In the genomic region with DNA sequence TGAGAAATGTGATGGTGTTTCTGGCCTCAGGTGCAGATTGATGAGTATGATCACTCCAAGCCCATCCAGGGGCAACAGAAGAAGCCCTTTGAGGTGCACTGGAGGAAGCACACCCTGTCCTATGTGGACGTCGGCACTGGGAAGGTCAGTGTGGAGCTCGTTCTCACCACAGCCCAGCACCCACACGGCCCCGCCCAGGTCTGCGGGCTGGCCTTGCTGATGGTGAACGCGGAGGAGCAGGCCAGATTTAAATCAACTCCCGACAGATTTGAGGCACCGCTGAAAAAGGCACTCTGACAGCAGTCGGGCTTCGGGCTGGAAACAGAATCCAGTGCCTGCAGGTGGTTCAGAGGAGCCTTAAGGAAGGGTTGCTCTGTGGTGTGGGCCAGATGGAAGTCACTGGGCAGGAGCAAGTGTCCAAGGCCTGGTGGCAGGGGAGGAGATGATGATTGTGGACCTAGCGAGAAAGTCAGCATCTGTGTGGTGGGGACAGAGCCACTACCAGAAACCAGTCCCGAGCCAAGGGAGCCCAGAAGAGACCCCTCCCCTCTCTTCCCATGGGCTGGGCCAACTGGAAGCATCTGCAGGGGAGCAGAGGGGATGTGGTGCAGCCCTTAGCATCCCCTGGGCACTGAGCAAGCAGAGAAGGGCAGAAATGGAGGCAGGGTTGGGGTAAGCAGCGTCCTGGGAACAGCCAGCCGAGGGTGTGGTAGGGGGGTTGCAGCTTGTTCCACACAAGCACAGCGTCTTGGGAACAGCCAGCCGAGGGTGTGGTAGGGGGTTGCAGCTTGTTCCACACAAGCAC, we compare ENCODE assay signal across 9 cellular contexts. TPM values are rescaled to one million over a fixed set of nuclear protein-coding genes. Genes with fewer than 3 reads are reported as not detected.
DNase-seq lines count a peak whose midpoint lies in the region; ATAC-seq, FAIRE-seq and TF ChIP-seq lines count a peak whose summit lies in the region.
"Not testable (repeated sequence)": the region's sequence is repeated elsewhere in the genome, so short reads cannot be mapped to it uniquely, and the experiment has no call there.
"Had no signal": no experiment of that assay in that cellular context is flagged by ENCODE, and none has a peak within 500 bp of the region (broad histone marks: within the 10 kb centered on the region; RNA-seq: fewer than 3 reads in every experiment).

No MANE protein-coding gene starts in this region.

- POLR2A ChIA-PET in activated CD8-positive, alpha-beta T cell treated with anti-CD3 and anti-CD28 coated beads for 36 hours (lab: Charles Lee); GM12878 (lab: Charles Lee): not testable (repeated sequence)

- in situ Hi-C loops in GM12878 (cut with MboI): not testable (repeated sequence)

- H3K27ac ChIP-seq in GM12878 (ENCODE audit: control insufficient read depth, insufficient read depth): not testable (repeated sequence)
- peak overlapping the region; percentile 95 for H3K27ac ChIP-seq in hepatocyte
- H3K27ac ChIP-seq in mucosa of rectum (ENCODE audit: low read depth in 2 of 2, low read length in 2 of 2): peak overlapping the region; percentile 91 to 93

- H4K20me1 ChIP-seq in Loucy (ENCODE audit: insufficient read depth, low read length, poor library complexity, severe bottlenecking); GM12878 (ENCODE audit: control insufficient read depth, insufficient read depth); hepatocyte (ENCODE audit: insufficient read depth, poor library complexity, severe bottlenecking): not testable (repeated sequence)

- intact Hi-C loops in activated CD8-positive, alpha-beta T cell treated with anti-CD3 and anti-CD28 coated beads for 36 hours (cut with micrococcal nuclease); GM12878 (cut with micrococcal nuclease; ENCODE audit: unreplicated experiment): not testable (repeated sequence)

- not testable (repeated sequence) for H3K4me3 ChIP-seq in Loucy (ENCODE audit: low read length, poor library complexity, severe bottlenecking); GM12878; hepatocyte
- peak overlapping the region in 1 of 2 donors; percentile 31 for H3K4me3 ChIP-seq in mucosa of rectum (ENCODE audit: low read length in 2 of 2)

- BruUV-seq in GM12878 (replicated peaks; lab: Mats Ljungman, UMichigan): not testable (repeated sequence)

- H3K4me1 Mint-ChIP-seq in activated CD8-positive, alpha-beta T cell treated with anti-CD3 and anti-CD28 coated beads for 36 hours (ENCODE audit: low read depth): not testable (repeated sequence)
- H3K4me1 Mint-ChIP-seq in stimulated activated effector memory CD8-positive, alpha-beta T cell treated with anti-CD3 and anti-CD28 coated beads, Interleukin-12 subunit alpha, Interleukin-12 subunit beta, amount 100 ng/mL, for 72 hours: peaks cover 30% of the 10 kb centered on the region

- not testable (repeated sequence) for H3K27me3 ChIP-seq in Loucy (ENCODE audit: insufficient read depth, low read length, poor library complexity, severe bottlenecking); GM12878 (replicated peaks in 1 of 2; ENCODE audit: control insufficient read depth in 2 of 2, insufficient read depth in 2 of 2, low read length in 1 of 2); hepatocyte; mucosa of rectum (ENCODE audit: control insufficient read depth in 2 of 2, insufficient read depth in 2 of 2, low read length in 2 of 2)

- not testable (repeated sequence) for H2AFZ ChIP-seq in Loucy (ENCODE audit: low read length); GM12878 (ENCODE audit: control insufficient read depth, low read depth, low read length); hepatocyte

- not testable (repeated sequence) for DNase-seq in activated CD8-positive, alpha-beta T cell treated with anti-CD3 and anti-CD28 coated beads for 36 hours; GM12878 (ENCODE audit: low read depth, low spot score); hepatocyte (ENCODE audit: low spot score); stimulated activated effector memory CD8-positive, alpha-beta T cell treated with anti-CD3 and anti-CD28 coated beads, Interleukin-12 subunit alpha, Interleukin-12 subunit beta, amount 100 ng/mL, for 72 hours (ENCODE audit: low spot score in 2 of 2)

- not testable (repeated sequence) for TF ChIP-seq RAD21 in GM12878 (IDR thresholded peaks at IDR 0.05; ENCODE audit: insufficient read depth, low read depth, low read length)

- H3K79me2 ChIP-seq in Loucy (ENCODE audit: insufficient read depth, low read length): peaks cover 23% of the 10 kb centered on the region
- H3K79me2 ChIP-seq in GM12878 (ENCODE audit: control insufficient read depth, insufficient read depth, low read length); hepatocyte: not testable (repeated sequence)

- 94% methylated on average over 18 of the region's 18 CpGs for WGBS in GM12878 (ENCODE audit: insufficient coverage, insufficient replicate concordance, low lambda C conversion rate, missing lambda C conversion rate)
- WGBS in hepatocyte (ENCODE audit: low lambda C conversion rate, missing lambda C conversion rate): 90% methylated on average over 18 of the region's 18 CpGs

- H3K36me3 ChIP-seq in Loucy (ENCODE audit: insufficient read depth, low read length) (peaks cover 26% of the 10 kb centered on the region), mucosa of rectum (ENCODE audit: control insufficient read depth in 2 of 2, insufficient read depth in 2 of 2, low read length in 2 of 2) (peaks cover 6 to 17% of the 10 kb centered on the region in 2 donors)
- not testable (repeated sequence) for H3K36me3 ChIP-seq in GM12878 (ENCODE audit: control insufficient read depth in 2 of 2, insufficient read depth in 2 of 2, low read length in 1 of 2); hepatocyte (replicated peaks; ENCODE audit: insufficient read depth, low read depth)

- not testable (repeated sequence) for H3K27me3 Mint-ChIP-seq in activated CD8-positive, alpha-beta T cell treated with anti-CD3 and anti-CD28 coated beads for 36 hours

- H3K36me3 Mint-ChIP-seq in activated CD8-positive, alpha-beta T cell treated with anti-CD3 and anti-CD28 coated beads for 36 hours (ENCODE audit: low read depth): peaks cover 41% of the 10 kb centered on the region
- peaks cover 87% of the 10 kb centered on the region for H3K36me3 Mint-ChIP-seq in stimulated activated effector memory CD8-positive, alpha-beta T cell treated with anti-CD3 and anti-CD28 coated beads, Interleukin-12 subunit alpha, Interleukin-12 subunit beta, amount 100 ng/mL, for 72 hours

- TF ChIP-seq CTCF in Loucy (conservative IDR thresholded peaks at IDR 0.05; ENCODE audit: low read length); activated CD8-positive, alpha-beta T cell treated with anti-CD3 and anti-CD28 coated beads for 36 hours (IDR thresholded peaks at IDR 0.05); GM12878 (IDR thresholded peaks at IDR 0.05 in 2 of 3, conservative IDR thresholded peaks at IDR 0.05 in 1 of 3; ENCODE audit: control insufficient read depth in 2 of 3, extremely low read depth in 1 of 3, insufficient read depth in 1 of 3, low read depth in 3 of 3, low read length in 3 of 3); hepatocyte (IDR thresholded peaks at IDR 0.05; ENCODE audit: poor library complexity): not testable (repeated sequence)

- H3K4me3 Mint-ChIP-seq in activated CD8-positive, alpha-beta T cell treated with anti-CD3 and anti-CD28 coated beads for 36 hours; stimulated activated effector memory CD8-positive, alpha-beta T cell treated with anti-CD3 and anti-CD28 coated beads, Interleukin-12 subunit alpha, Interleukin-12 subunit beta, amount 100 ng/mL, for 72 hours: not testable (repeated sequence)

- not testable (repeated sequence) for TF ChIP-seq EP300 in GM12878 (IDR thresholded peaks at IDR 0.05; ENCODE audit: borderline replicate concordance in 1 of 2, control insufficient read depth in 1 of 2, low read depth in 2 of 2, low read length in 2 of 2)

- H3K9ac ChIP-seq in Loucy (ENCODE audit: low read depth, low read length, poor library complexity, severe bottlenecking) (peak overlapping the region; percentile 72), mucosa of rectum (ENCODE audit: low read depth in 1 of 2, low read length in 2 of 2) (peak overlapping the region in 1 of 2 donors; percentile 30)
- H3K9ac ChIP-seq in GM12878 (ENCODE audit: control insufficient read depth, insufficient read depth, low read length): not testable (repeated sequence)

- not testable (repeated sequence) for FAIRE-seq in GM12878 (lab: Jason Lieb, UNC)

- CTCF ChIA-PET in activated CD8-positive, alpha-beta T cell treated with anti-CD3 and anti-CD28 coated beads for 36 hours (lab: Charles Lee); GM12878 (lab: Yijun Ruan, JAX): not testable (repeated sequence)

- H3K27ac Mint-ChIP-seq in activated CD8-positive, alpha-beta T cell treated with anti-CD3 and anti-CD28 coated beads for 36 hours: peak overlapping the region; percentile 28
- peak overlapping the region; percentile 92 for H3K27ac Mint-ChIP-seq in stimulated activated effector memory CD8-positive, alpha-beta T cell treated with anti-CD3 and anti-CD28 coated beads, Interleukin-12 subunit alpha, Interleukin-12 subunit beta, amount 100 ng/mL, for 72 hours

- SMC1A ChIA-PET in GM12878 (lab: Charles Lee; ENCODE audit: uncharacterized antibody, unreplicated experiment): not testable (repeated sequence)

- not testable (repeated sequence) for TF ChIP-seq POLR2A in GM12878 (IDR thresholded peaks at IDR 0.05; ENCODE audit: low read depth, low read length)

- H3F3A ChIP-seq in Loucy (ENCODE audit: low read depth): peaks cover 10% of the 10 kb centered on the region

- H3K4me1 ChIP-seq in Loucy (ENCODE audit: insufficient read depth, low read length, poor library complexity, severe bottlenecking): peaks cover 24% of the 10 kb centered on the region
- H3K4me1 ChIP-seq in GM12878 (ENCODE audit: control insufficient read depth, insufficient read depth, low read length): not testable (repeated sequence)
- peaks cover 14% of the 10 kb centered on the region for H3K4me1 ChIP-seq in hepatocyte (ENCODE audit: insufficient read depth)
- H3K4me1 ChIP-seq in mucosa of rectum (ENCODE audit: control insufficient read depth in 2 of 2, insufficient read depth in 2 of 2, low read length in 2 of 2): peaks cover 9 to 10% of the 10 kb centered on the region in 2 donors

- peak overlapping the region; percentile 48 for H3K4me2 ChIP-seq in Loucy (ENCODE audit: low read depth, low read length, poor library complexity, severe bottlenecking)
- H3K4me2 ChIP-seq in GM12878 (ENCODE audit: control insufficient read depth, insufficient read depth): not testable (repeated sequence)
- H3K4me2 ChIP-seq in hepatocyte: peak overlapping the region; percentile 46

- H3K9me3 Mint-ChIP-seq in activated CD8-positive, alpha-beta T cell treated with anti-CD3 and anti-CD28 coated beads for 36 hours; stimulated activated effector memory CD8-positive, alpha-beta T cell treated with anti-CD3 and anti-CD28 coated beads, Interleukin-12 subunit alpha, Interleukin-12 subunit beta, amount 100 ng/mL, for 72 hours: not testable (repeated sequence)

- H3K9me2 ChIP-seq in Loucy (replicated peaks; ENCODE audit: low read depth, low read length); hepatocyte (replicated peaks; ENCODE audit: insufficient read depth): not testable (repeated sequence)

- peak; percentile 2 for ATAC-seq in GM19023 (IDR thresholded peaks at IDR 0.05; ENCODE audit: unreplicated experiment)
- ATAC-seq in activated CD8-positive, alpha-beta T cell treated with anti-CD3 and anti-CD28 coated beads for 36 hours: not testable (repeated sequence)
- peak; percentile 48 for ATAC-seq in GM12878
- ATAC-seq in stimulated activated effector memory CD8-positive, alpha-beta T cell treated with anti-CD3 and anti-CD28 coated beads, Interleukin-12 subunit alpha, Interleukin-12 subunit beta, amount 100 ng/mL, for 72 hours: peak; percentile 35

- not testable (repeated sequence) for H3K9me3 ChIP-seq in Loucy (ENCODE audit: insufficient read depth, low read depth, low read length); GM12878 (replicated peaks; ENCODE audit: control insufficient read depth, insufficient read depth, low read length); hepatocyte (ENCODE audit: low read depth); mucosa of rectum (ENCODE audit: control insufficient read depth in 2 of 2, low read length in 2 of 2)

- RAD21 ChIA-PET in GM12878 (lab: Charles Lee; ENCODE audit: unreplicated experiment): not testable (repeated sequence)

RNA-seq across cellular contexts. Expression of a gene that starts 36.9 kb away (rescaled TPM):
- under 1 TPM; 0.20 to 0.65 TPM for total RNA-seq in activated CD8-positive, alpha-beta T cell treated with anti-CD3 and anti-CD28 coated beads for 36 hours
- total RNA-seq in GM12878 (2013; cell fraction: nucleolus; rRNA removed): 1.7 and 2.4 TPM in 2 replicates
- 0.17 TPM in 1 of 2 replicates, not detected in the other for total RNA-seq in GM12878 (2014; rRNA removed)
- 0.18 and 0.22 TPM in 2 replicates for total RNA-seq in GM12878 (2014; rRNA removed; fragmentation: Illumina TruSeq; extraction: Trizol)
- 0.13 and 0.46 TPM in 2 replicates for total RNA-seq in GM12878 (2021)
- polyA plus RNA-seq in GM12878 (2011; ENCODE audit: low read depth): 0.47 TPM
- polyA plus RNA-seq in GM12878 (2011; rRNA removed): 0.07 TPM in 1 of 2 replicates, not detected in the other
- polyA plus RNA-seq in GM12878 (2011; cell fraction: cytosol; rRNA removed): 0.09 TPM in 1 of 2 replicates, not detected in the other
- polyA plus RNA-seq in GM12878 (2011; cell fraction: nucleus; rRNA removed): 0.19 and 0.63 TPM in 2 replicates
- polyA plus RNA-seq in GM12878 (2012): 0.39 and 0.50 TPM in 2 replicates
- 0.38 TPM in 1 of 2 replicates, not detected in the other for polyA plus RNA-seq in GM12878 (2014; fragmentation: Illumina TruSeq; extraction: Trizol)
- polyA plus RNA-seq in GM12878 (2014; fragmentation: Nextera tagmentation; extraction: Ambion mirVana): under 1 TPM; 0.04 to 0.06 TPM
- 0.13 and 0.80 TPM in 2 replicates for polyA plus RNA-seq in GM12878 (2014; rRNA removed)
- polyA plus RNA-seq in GM12878 (2016; fragmentation: Nextera tagmentation; extraction: Ambion mirVana): not detected
- polyA minus RNA-seq in GM12878 (2011; rRNA and poly(A)+ RNA removed): 0.31 TPM in 1 of 2 replicates, not detected in the other
- polyA minus RNA-seq in GM12878 (2011; cell fraction: cytosol; rRNA and poly(A)+ RNA removed): not detected in 2 replicates
- polyA minus RNA-seq in GM12878 (2011; cell fraction: nucleus; rRNA and poly(A)+ RNA removed): 0.19 TPM in 1 of 2 replicates, not detected in the other
- 3.5 and 4.5 TPM in 2 replicates for total RNA-seq in hepatocyte
- polyA plus RNA-seq in hepatocyte: 8.2 and 15.3 TPM in 2 replicates
- total RNA-seq: IMR-90, SK-MEL-5 had no signal
